8 cellular contexts compared by ENCODE assay signal in the genomic region with DNA sequence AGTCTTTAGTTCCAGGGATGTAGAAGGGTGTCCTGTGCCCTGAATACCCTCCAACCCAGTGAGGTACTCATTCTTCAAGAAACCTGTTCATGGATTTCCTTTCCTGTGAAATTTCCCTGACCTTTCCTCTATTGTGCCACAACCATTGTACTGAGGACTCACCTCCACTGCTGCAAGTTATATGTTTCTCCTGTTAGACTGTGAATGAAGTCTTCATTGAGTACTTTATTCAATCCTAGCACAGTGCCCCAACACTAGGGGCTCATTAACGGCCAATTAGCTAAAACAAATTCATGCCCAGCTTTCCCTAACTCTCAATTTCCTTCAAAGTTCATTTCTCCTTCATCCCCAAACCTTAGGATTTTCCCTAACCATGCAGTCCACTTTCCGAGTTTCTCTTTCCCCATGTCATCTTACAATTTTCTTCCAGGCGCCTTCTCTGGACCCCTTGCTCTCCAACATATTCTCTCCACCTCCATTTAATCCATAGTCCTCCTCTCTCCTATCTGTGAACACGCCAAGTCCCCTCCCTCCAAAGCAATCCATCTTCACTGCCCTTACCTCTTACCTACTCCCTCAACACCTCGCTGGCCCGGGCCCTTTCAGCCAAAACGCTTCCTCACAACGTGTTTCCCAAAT. TPM values are rescaled to one million over a fixed set of nuclear protein-coding genes. Genes with fewer than 3 reads are reported as not detected.
A peak's percentile ranks its signal among the peaks of the same experiment; 100 is the strongest.
DNase-seq lines count a peak whose midpoint lies in the region; ATAC-seq, FAIRE-seq and TF ChIP-seq lines count a peak whose summit lies in the region.

No MANE protein-coding gene starts in this region.

- peaks cover 55% of the 10 kb centered on the region for H3K4me1 ChIP-seq in Loucy (ENCODE audit: insufficient read depth, low read length, poor library complexity, severe bottlenecking)

- H3K4me1 Mint-ChIP-seq in CD14-positive monocyte (peaks cover 54% of the 10 kb centered on the region), natural killer cell (peaks cover 59 to 69% of the 10 kb centered on the region in 2 donors)

- H3K4me3 Mint-ChIP-seq in CD14-positive monocyte (peak overlapping the region; percentile 92 to 94), natural killer cell (peak overlapping the region; percentile 97)

- intact Hi-C loops in CD14-positive monocyte (cut with micrococcal nuclease) = loop anchor here in 1 of 2 donors (5.0 to 10.0 kb wide), 3 partner anchors 55 to 248 kb away; a partner anchor contains a TSS
- intact Hi-C loops in natural killer cell (cut with micrococcal nuclease) = loop anchor here (2.0 to 5.0 kb wide), 6 partner anchors 21 to 577 kb away; a partner anchor contains a TSS

- H3K27ac Mint-ChIP-seq in CD14-positive monocyte = peak overlapping the region; percentile 48 to 93 (median 72)
- peak overlapping the region; percentile 84 to 100 for H3K27ac Mint-ChIP-seq in natural killer cell

- FAIRE-seq in GM12891 (lab: Jason Lieb, UNC) = no peak

- peak overlapping the region; percentile 92 to 95 for H3K27ac ChIP-seq in coronary artery

- no peaks in the 10 kb centered on the region; the same call in 1 of the 2 replicates for H3F3A ChIP-seq in Loucy (ENCODE audit: low read depth)

- peaks cover 73% of the 10 kb centered on the region for H3K79me2 ChIP-seq in Loucy (ENCODE audit: insufficient read depth, low read length)

- H3K36me3 ChIP-seq in Loucy (ENCODE audit: insufficient read depth, low read length) = no peaks in the 10 kb centered on the region

- H3K9me3 Mint-ChIP-seq in CD14-positive monocyte (peaks cover 0 to 5% (median 0%) of the 10 kb centered on the region in 7 donors), natural killer cell (no peaks in the 10 kb centered on the region)

- H3K4me3 ChIP-seq in Loucy (ENCODE audit: low read length, poor library complexity, severe bottlenecking) = peak overlapping the region; percentile 77
- H3K4me3 ChIP-seq in coronary artery = peak overlapping the region; percentile 83

- DNase-seq in CD14-positive monocyte (ENCODE audit: low spot score) (no peak), coronary artery (ENCODE audit: low spot score) (no peak), natural killer cell (no peak), GM12891 (ENCODE audit: insufficient read length, low spot score) (no peak), NK-92 (lab: John Stamatoyannopoulos, UW; ENCODE audit: unreplicated experiment) (no peak), NCI-H226 (no peak)

- peak overlapping the region; percentile 79 for H3K9ac ChIP-seq in Loucy (ENCODE audit: low read depth, low read length, poor library complexity, severe bottlenecking)

- H3K27me3 Mint-ChIP-seq in CD14-positive monocyte (ENCODE audit: low read depth in 3 of 3) = peaks cover 0 to 12% (median 2%) of the 10 kb centered on the region in 3 donors
- H3K27me3 Mint-ChIP-seq in natural killer cell (ENCODE audit: low read depth in 2 of 2) = no peaks in the 10 kb centered on the region

- H3K27me3 ChIP-seq in Loucy (ENCODE audit: insufficient read depth, low read length, poor library complexity, severe bottlenecking) = no peaks in the 10 kb centered on the region

- no peak for TF ChIP-seq POLR2A in GM12891 (IDR thresholded peaks at IDR 0.05; ENCODE audit: low read depth, low read length)

- no peak overlapping the region; the same call in 1 of the 2 replicates for H2AFZ ChIP-seq in Loucy (ENCODE audit: low read length)

- H3K9me2 ChIP-seq in Loucy (replicated peaks; ENCODE audit: low read depth, low read length) = no peaks in the 10 kb centered on the region

- peaks cover 57% of the 10 kb centered on the region for H4K20me1 ChIP-seq in Loucy (ENCODE audit: insufficient read depth, low read length, poor library complexity, severe bottlenecking)

- no peak for ATAC-seq in natural killer cell
- no peak for ATAC-seq in HG02884 (IDR thresholded peaks at IDR 0.05; ENCODE audit: unreplicated experiment)

- TF ChIP-seq CTCF in CD14-positive monocyte (IDR thresholded peaks at IDR 0.05) = no peak
- TF ChIP-seq CTCF in Loucy (conservative IDR thresholded peaks at IDR 0.05; ENCODE audit: low read length) = no peak
- no peak for TF ChIP-seq CTCF in coronary artery (IDR thresholded peaks at IDR 0.05)
- no peak for TF ChIP-seq CTCF in natural killer cell (IDR thresholded peaks at IDR 0.05)

- peak overlapping the region; percentile 95 for H3K4me2 ChIP-seq in Loucy (ENCODE audit: low read depth, low read length, poor library complexity, severe bottlenecking)

- no peaks in the 10 kb centered on the region for H3K9me3 ChIP-seq in Loucy (ENCODE audit: insufficient read depth, low read depth, low read length)

- H3K36me3 Mint-ChIP-seq in CD14-positive monocyte (peaks cover 13 to 25% of the 10 kb centered on the region in 2 donors), natural killer cell (no peaks in the 10 kb centered on the region)

TF ChIP-seq in GM12891, 5 proteins besides CTCF, POLR2A, EP300 and RAD21:
- TF ChIP-seq PAX5 (IDR thresholded peaks at IDR 0.05; ENCODE audit: insufficient read depth, low read length, severe bottlenecking) (no peak), POU2F2 (IDR thresholded peaks at IDR 0.05; ENCODE audit: low read depth, low read length) (no peak), TAF1 (IDR thresholded peaks at IDR 0.05; ENCODE audit: low read depth, low read length) (no peak), POLR2AphosphoS5 (IDR thresholded peaks at IDR 0.05; ENCODE audit: low read depth, low read length) (no peak), SPI1 (IDR thresholded peaks at IDR 0.05; ENCODE audit: low read depth, low read length) (no peak)
TF ChIP-seq in GM12891: peak in this region for 0.

RNA-seq across cellular contexts. Expression of a gene that starts 1.3 kb away (rescaled TPM):
- 10 to 100 TPM; 11.8 to 16.5 TPM for polyA plus RNA-seq in CD14-positive monocyte
- total RNA-seq in natural killer cell = 10 to 100 TPM; 70.6 to 91.5 (median 86.1) TPM
- polyA plus RNA-seq in GM12891 (2012; ENCODE audit: low read depth, missing spikeins) = 10.7 TPM
